Comparison of ENCODE assay signal across 27 cellular contexts in genomic region chr3:194780706-194781105, GRCh38.
"Had no signal": no experiment of that assay in that cellular context is flagged by ENCODE, and none has a peak within 500 bp of the region (broad histone marks: within the 10 kb centered on the region; RNA-seq: fewer than 3 reads in every experiment).

No MANE protein-coding gene starts in this region.

- H3K4me3 ChIP-seq: pancreas, prostate gland, right lobe of liver, sigmoid colon, stomach, thoracic aorta, thyroid gland, tibial nerve, upper lobe of left lung had no signal

- DNase-seq: naive thymus-derived CD4-positive, alpha-beta T cell; nephron progenitor cell; nucleus accumbens; pancreas; retina; right cardiac atrium; right lobe of liver; sigmoid colon; small intestine; stimulated activated CD4-positive, alpha-beta T cell treated with anti-CD3 and anti-CD28 coated beads, Interleukin-15, amount 100 ng/mL, for 24 hours; stimulated activated CD4-positive, alpha-beta T cell treated with anti-CD3 and anti-CD28 coated beads, Interleukin-2, amount 100 ng/mL, for 24 hours; stimulated activated CD4-positive, alpha-beta T cell treated with anti-CD3 and anti-CD28 coated beads, Interleukin-2, amount 100 ng/mL, for 48 hours; stimulated activated CD4-positive, alpha-beta T cell treated with anti-CD3 and anti-CD28 coated beads, Interleukin-4, amount 100 ng/mL, for 24 hours; stimulated activated naive B cell treated with anti-CD40 and anti-IgM and Interleukin-4, amounts not matched to agents 10 μg/mL and 1 μg/mL and 100 μg/mL, for 72 hours; stimulated activated naive CD4-positive, alpha-beta T cell treated with Interleukin-2 at 50 U/mL for 16 hours; stomach; thyroid gland; trophoblast cell; upper lobe of left lung had no signal

- ATAC-seq: naive thymus-derived CD4-positive, alpha-beta T cell; natural killer cell treated with Interleukin-12 subunit alpha and Interleukin-12 subunit beta and Interleukin-15 and Interleukin-18, amount 100 ng/mL, for 72 hours; right lobe of liver; stimulated activated effector memory CD8-positive, alpha-beta T cell treated with anti-CD3 and anti-CD28 coated beads, Interleukin-12 subunit alpha, Interleukin-12 subunit beta, amount 100 ng/mL, for 72 hours; stimulated activated naive B cell treated with anti-CD40 and anti-IgM and Interleukin-4, amounts not matched to agents 10 μg/mL and 1 μg/mL and 100 μg/mL, for 72 hours had no signal

- H3K36me3 ChIP-seq: neutrophil, pancreas, prostate gland, right lobe of liver, sigmoid colon, stomach, thoracic aorta, thyroid gland, tibial nerve, upper lobe of left lung had no signal

- H3K4me1 ChIP-seq: pancreas, prostate gland, right lobe of liver, sigmoid colon, stomach had no signal

- H3K27ac Mint-ChIP-seq: naive thymus-derived CD4-positive, alpha-beta T cell; natural killer cell treated with Interleukin-12 subunit alpha and Interleukin-12 subunit beta and Interleukin-15 and Interleukin-18, amount 100 ng/mL, for 72 hours; nephron progenitor cell; stimulated activated effector memory CD8-positive, alpha-beta T cell treated with anti-CD3 and anti-CD28 coated beads, Interleukin-12 subunit alpha, Interleukin-12 subunit beta, amount 100 ng/mL, for 72 hours; stimulated activated naive B cell treated with anti-CD40 and anti-IgM and Interleukin-4, amounts not matched to agents 10 μg/mL and 1 μg/mL and 100 μg/mL, for 72 hours; stimulated activated naive CD8-positive, alpha-beta T cell treated with anti-CD3 and anti-CD28 coated beads, Interleukin-15, Interleukin-2, amounts not matched to agents 100 ng/mL and 50 ng/mL, for 24 hours had no signal

- H3K4me3 Mint-ChIP-seq: natural killer cell treated with Interleukin-12 subunit alpha and Interleukin-12 subunit beta and Interleukin-15 and Interleukin-18, amount 100 ng/mL, for 72 hours; nephron progenitor cell; neural crest cell; stimulated activated effector memory CD8-positive, alpha-beta T cell treated with anti-CD3 and anti-CD28 coated beads, Interleukin-12 subunit alpha, Interleukin-12 subunit beta, amount 100 ng/mL, for 72 hours; stimulated activated naive B cell treated with anti-CD40 and anti-IgM and Interleukin-4, amounts not matched to agents 10 μg/mL and 1 μg/mL and 100 μg/mL, for 72 hours; stimulated activated naive CD8-positive, alpha-beta T cell treated with anti-CD3 and anti-CD28 coated beads, Interleukin-15, Interleukin-2, amounts not matched to agents 100 ng/mL and 50 ng/mL, for 24 hours had no signal

- H3K9me3 Mint-ChIP-seq: natural killer cell treated with Interleukin-12 subunit alpha and Interleukin-12 subunit beta and Interleukin-15 and Interleukin-18, amount 100 ng/mL, for 72 hours; neural crest cell; stimulated activated effector memory CD8-positive, alpha-beta T cell treated with anti-CD3 and anti-CD28 coated beads, Interleukin-12 subunit alpha, Interleukin-12 subunit beta, amount 100 ng/mL, for 72 hours; stimulated activated naive B cell treated with anti-CD40 and anti-IgM and Interleukin-4, amounts not matched to agents 10 μg/mL and 1 μg/mL and 100 μg/mL, for 72 hours; stimulated activated naive CD8-positive, alpha-beta T cell treated with anti-CD3 and anti-CD28 coated beads, Interleukin-15, Interleukin-2, amounts not matched to agents 100 ng/mL and 50 ng/mL, for 24 hours had no signal

- H3K27me3 ChIP-seq: neutrophil, pancreas, right lobe of liver, sigmoid colon, stomach, thyroid gland, tibial nerve, upper lobe of left lung had no signal

- H3K9me3 ChIP-seq: neutrophil, pancreas, prostate gland, right lobe of liver, sigmoid colon, stomach, thoracic aorta, thyroid gland, tibial nerve, upper lobe of left lung had no signal

- H3K4me1 Mint-ChIP-seq: neural crest cell had no signal

- H3K36me3 Mint-ChIP-seq: naive thymus-derived CD4-positive, alpha-beta T cell; natural killer cell treated with Interleukin-12 subunit alpha and Interleukin-12 subunit beta and Interleukin-15 and Interleukin-18, amount 100 ng/mL, for 72 hours; stimulated activated effector memory CD8-positive, alpha-beta T cell treated with anti-CD3 and anti-CD28 coated beads, Interleukin-12 subunit alpha, Interleukin-12 subunit beta, amount 100 ng/mL, for 72 hours; stimulated activated naive B cell treated with anti-CD40 and anti-IgM and Interleukin-4, amounts not matched to agents 10 μg/mL and 1 μg/mL and 100 μg/mL, for 72 hours had no signal

- H3K27ac ChIP-seq: neutrophil, pancreas, prostate gland, right lobe of liver, sigmoid colon, thoracic aorta, thyroid gland, upper lobe of left lung had no signal
